In genomic region chr10:69813632-69814031, GRCh38 we compare ENCODE assay signal across 2 cellular contexts.
TF ChIP-seq lines count a peak whose summit lies in the region.

No MANE protein-coding gene starts in this region.

TF ChIP-seq in IMR-90, 13 proteins besides CTCF, POLR2A, EP300 and RAD21:
- TF ChIP-seq MAZ (IDR thresholded peaks at IDR 0.05; ENCODE audit: borderline replicate concordance, low read depth, low read length) (no peak), NFE2L2 (IDR thresholded peaks at IDR 0.05; ENCODE audit: low read depth, low read length) (no peak), MAFK (IDR thresholded peaks at IDR 0.05; ENCODE audit: low read depth, low read length) (no peak), BHLHE40 (IDR thresholded peaks at IDR 0.05; ENCODE audit: low read depth, low read length) (no peak), FOS (IDR thresholded peaks at IDR 0.05; ENCODE audit: low read depth, low read length) (no peak), RFX5 (IDR thresholded peaks at IDR 0.05; ENCODE audit: low read depth, low read length) (no peak), RCOR1 (IDR thresholded peaks at IDR 0.05; ENCODE audit: insufficient replicate concordance, low read length) (no peak), MXI1 (IDR thresholded peaks at IDR 0.05; ENCODE audit: borderline replicate concordance, low read depth, low read length) (no peak), CEBPB (IDR thresholded peaks at IDR 0.05; ENCODE audit: low read depth, low read length) (no peak), CHD1 (IDR thresholded peaks at IDR 0.05; ENCODE audit: low read depth, low read length) (no peak), SMC3 (IDR thresholded peaks at IDR 0.05; ENCODE audit: low read depth, low read length) (no peak)
- TF ChIP-seq, protein P1, sequence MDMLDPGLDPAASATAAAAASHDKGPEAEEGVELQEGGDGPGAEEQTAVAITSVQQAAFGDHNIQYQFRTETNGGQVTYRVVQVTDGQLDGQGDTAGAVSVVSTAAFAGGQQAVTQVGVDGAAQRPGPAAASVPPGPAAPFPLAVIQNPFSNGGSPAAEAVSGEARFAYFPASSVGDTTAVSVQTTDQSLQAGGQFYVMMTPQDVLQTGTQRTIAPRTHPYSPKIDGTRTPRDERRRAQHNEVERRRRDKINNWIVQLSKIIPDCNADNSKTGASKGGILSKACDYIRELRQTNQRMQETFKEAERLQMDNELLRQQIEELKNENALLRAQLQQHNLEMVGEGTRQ (IDR thresholded peaks at IDR 0.05; ENCODE audit: low read depth, low read length): no peak
- TF ChIP-seq, protein P2, sequence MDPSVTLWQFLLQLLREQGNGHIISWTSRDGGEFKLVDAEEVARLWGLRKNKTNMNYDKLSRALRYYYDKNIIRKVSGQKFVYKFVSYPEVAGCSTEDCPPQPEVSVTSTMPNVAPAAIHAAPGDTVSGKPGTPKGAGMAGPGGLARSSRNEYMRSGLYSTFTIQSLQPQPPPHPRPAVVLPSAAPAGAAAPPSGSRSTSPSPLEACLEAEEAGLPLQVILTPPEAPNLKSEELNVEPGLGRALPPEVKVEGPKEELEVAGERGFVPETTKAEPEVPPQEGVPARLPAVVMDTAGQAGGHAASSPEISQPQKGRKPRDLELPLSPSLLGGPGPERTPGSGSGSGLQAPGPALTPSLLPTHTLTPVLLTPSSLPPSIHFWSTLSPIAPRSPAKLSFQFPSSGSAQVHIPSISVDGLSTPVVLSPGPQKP (IDR thresholded peaks at IDR 0.05; ENCODE audit: borderline replicate concordance, low read depth, low read length): no peak

TF ChIP-seq in WTC11, 78 proteins besides CTCF, POLR2A, EP300 and RAD21:
- no peak for TF ChIP-seq FOXP1 (CRISPR knock-in tag; IDR thresholded peaks at IDR 0.05; ENCODE audit: borderline replicate concordance)
- no peak for TF ChIP-seq CREM (CRISPR knock-in tag; IDR thresholded peaks at IDR 0.05)
- no peak for TF ChIP-seq HMGXB4 (CRISPR knock-in tag; IDR thresholded peaks at IDR 0.05)
- TF ChIP-seq, protein P3, sequence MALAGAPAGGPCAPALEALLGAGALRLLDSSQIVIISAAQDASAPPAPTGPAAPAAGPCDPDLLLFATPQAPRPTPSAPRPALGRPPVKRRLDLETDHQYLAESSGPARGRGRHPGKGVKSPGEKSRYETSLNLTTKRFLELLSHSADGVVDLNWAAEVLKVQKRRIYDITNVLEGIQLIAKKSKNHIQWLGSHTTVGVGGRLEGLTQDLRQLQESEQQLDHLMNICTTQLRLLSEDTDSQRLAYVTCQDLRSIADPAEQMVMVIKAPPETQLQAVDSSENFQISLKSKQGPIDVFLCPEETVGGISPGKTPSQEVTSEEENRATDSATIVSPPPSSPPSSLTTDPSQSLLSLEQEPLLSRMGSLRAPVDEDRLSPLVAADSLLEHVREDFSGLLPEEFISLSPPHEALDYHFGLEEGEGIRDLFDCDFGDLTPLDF (CRISPR knock-in tag; IDR thresholded peaks at IDR 0.05): no peak
- TF ChIP-seq GRHL2 (CRISPR knock-in tag; IDR thresholded peaks at IDR 0.05; ENCODE audit: insufficient replicate concordance, severe bottlenecking): no peak
- TF ChIP-seq, protein P4, sequence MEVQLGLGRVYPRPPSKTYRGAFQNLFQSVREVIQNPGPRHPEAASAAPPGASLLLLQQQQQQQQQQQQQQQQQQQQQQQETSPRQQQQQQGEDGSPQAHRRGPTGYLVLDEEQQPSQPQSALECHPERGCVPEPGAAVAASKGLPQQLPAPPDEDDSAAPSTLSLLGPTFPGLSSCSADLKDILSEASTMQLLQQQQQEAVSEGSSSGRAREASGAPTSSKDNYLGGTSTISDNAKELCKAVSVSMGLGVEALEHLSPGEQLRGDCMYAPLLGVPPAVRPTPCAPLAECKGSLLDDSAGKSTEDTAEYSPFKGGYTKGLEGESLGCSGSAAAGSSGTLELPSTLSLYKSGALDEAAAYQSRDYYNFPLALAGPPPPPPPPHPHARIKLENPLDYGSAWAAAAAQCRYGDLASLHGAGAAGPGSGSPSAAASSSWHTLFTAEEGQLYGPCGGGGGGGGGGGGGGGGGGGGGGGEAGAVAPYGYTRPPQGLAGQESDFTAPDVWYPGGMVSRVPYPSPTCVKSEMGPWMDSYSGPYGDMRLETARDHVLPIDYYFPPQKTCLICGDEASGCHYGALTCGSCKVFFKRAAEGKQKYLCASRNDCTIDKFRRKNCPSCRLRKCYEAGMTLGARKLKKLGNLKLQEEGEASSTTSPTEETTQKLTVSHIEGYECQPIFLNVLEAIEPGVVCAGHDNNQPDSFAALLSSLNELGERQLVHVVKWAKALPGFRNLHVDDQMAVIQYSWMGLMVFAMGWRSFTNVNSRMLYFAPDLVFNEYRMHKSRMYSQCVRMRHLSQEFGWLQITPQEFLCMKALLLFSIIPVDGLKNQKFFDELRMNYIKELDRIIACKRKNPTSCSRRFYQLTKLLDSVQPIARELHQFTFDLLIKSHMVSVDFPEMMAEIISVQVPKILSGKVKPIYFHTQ (CRISPR knock-in tag; IDR thresholded peaks at IDR 0.05): no peak
- no peak for TF ChIP-seq ETV6 (CRISPR knock-in tag; IDR thresholded peaks at IDR 0.05)
- TF ChIP-seq JAZF1 (CRISPR knock-in tag; IDR thresholded peaks at IDR 0.05): no peak
- no peak for TF ChIP-seq JUN (CRISPR knock-in tag; IDR thresholded peaks at IDR 0.05)
- no peak for TF ChIP-seq IRF2 (CRISPR knock-in tag; IDR thresholded peaks at IDR 0.05; ENCODE audit: borderline replicate concordance, low read depth)
- TF ChIP-seq ATF3 (CRISPR knock-in tag; conservative IDR thresholded peaks at IDR 0.05): no peak
- no peak for TF ChIP-seq ZNF425 (CRISPR knock-in tag; conservative IDR thresholded peaks at IDR 0.05)
- TF ChIP-seq ZNF671 (CRISPR knock-in tag; IDR thresholded peaks at IDR 0.05): no peak
- TF ChIP-seq, protein P5, sequence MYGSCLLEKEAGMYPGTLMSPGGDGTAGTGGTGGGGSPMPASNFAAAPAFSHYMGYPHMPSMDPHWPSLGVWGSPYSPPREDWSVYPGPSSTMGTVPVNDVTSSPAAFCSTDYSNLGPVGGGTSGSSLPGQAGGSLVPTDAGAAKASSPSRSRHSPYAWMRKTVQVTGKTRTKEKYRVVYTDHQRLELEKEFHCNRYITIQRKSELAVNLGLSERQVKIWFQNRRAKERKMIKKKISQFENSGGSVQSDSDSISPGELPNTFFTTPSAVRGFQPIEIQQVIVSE (CRISPR knock-in tag; IDR thresholded peaks at IDR 0.05; ENCODE audit: borderline replicate concordance): no peak
- TF ChIP-seq PRRX2 (CRISPR knock-in tag; IDR thresholded peaks at IDR 0.05): no peak
- TF ChIP-seq OVOL2 (CRISPR knock-in tag; IDR thresholded peaks at IDR 0.05; ENCODE audit: borderline replicate concordance): no peak
- TF ChIP-seq, protein P6, sequence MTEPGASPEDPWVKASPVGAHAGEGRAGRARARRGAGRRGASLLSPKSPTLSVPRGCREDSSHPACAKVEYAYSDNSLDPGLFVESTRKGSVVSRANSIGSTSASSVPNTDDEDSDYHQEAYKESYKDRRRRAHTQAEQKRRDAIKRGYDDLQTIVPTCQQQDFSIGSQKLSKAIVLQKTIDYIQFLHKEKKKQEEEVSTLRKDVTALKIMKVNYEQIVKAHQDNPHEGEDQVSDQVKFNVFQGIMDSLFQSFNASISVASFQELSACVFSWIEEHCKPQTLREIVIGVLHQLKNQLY (CRISPR knock-in tag; IDR thresholded peaks at IDR 0.05): no peak
- TF ChIP-seq GTF2I (CRISPR knock-in tag; conservative IDR thresholded peaks at IDR 0.05): no peak
- TF ChIP-seq, protein P7, sequence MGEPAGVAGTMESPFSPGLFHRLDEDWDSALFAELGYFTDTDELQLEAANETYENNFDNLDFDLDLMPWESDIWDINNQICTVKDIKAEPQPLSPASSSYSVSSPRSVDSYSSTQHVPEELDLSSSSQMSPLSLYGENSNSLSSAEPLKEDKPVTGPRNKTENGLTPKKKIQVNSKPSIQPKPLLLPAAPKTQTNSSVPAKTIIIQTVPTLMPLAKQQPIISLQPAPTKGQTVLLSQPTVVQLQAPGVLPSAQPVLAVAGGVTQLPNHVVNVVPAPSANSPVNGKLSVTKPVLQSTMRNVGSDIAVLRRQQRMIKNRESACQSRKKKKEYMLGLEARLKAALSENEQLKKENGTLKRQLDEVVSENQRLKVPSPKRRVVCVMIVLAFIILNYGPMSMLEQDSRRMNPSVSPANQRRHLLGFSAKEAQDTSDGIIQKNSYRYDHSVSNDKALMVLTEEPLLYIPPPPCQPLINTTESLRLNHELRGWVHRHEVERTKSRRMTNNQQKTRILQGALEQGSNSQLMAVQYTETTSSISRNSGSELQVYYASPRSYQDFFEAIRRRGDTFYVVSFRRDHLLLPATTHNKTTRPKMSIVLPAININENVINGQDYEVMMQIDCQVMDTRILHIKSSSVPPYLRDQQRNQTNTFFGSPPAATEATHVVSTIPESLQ (CRISPR knock-in tag; IDR thresholded peaks at IDR 0.05): no peak
- no peak for TF ChIP-seq KAT7 (CRISPR knock-in tag; IDR thresholded peaks at IDR 0.05; ENCODE audit: borderline replicate concordance)
